In the genomic region with DNA sequence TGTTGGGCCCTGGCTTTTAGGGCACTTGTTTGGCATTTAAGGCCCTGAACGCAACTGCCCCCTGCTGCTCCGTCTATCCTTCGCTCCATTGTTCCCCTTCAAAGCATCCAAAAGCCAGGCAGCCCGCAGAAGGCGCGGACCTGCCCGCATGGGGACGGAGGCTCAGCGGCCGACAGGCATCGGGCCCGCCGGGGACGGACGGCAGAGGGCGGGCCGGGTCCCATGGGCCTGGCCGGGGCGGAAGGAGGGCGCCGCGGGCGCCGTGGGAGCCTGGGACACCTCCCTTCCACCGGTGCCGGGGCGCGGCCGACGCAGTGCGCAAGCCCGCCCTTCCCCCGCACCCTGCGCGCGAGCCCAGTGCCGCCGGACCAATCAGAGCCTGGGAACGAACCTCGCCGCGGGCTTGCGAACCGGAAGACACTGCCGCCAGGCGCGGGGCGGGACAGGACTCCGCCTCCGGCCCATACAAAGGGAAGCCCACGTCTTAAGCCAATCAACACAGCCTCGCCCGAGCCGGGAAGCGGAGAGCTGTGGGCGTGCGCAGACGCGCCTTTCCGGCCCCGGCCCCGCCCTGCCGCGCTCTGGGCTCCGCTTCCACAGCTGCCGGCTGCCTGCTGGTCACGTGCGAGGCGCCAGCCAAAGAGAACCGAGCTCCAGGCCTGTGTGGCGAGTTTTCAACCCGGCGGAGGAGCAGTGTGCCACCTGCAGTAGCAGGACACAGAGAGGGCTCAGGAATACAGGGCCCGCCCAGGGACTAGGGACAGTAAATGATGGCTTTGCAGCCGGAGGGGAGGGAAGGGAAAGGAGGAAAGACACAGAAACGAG, we compare ENCODE assay signal across 8 cellular contexts. TPM values are rescaled to one million over a fixed set of nuclear protein-coding genes. Genes with fewer than 3 reads are reported as not detected.
A peak's percentile ranks its signal among the peaks of the same experiment; 100 is the strongest.
DNase-seq lines count a peak whose midpoint lies in the region; ATAC-seq and TF ChIP-seq lines count a peak whose summit lies in the region.

No MANE protein-coding gene starts in this region.

- H3K27ac ChIP-seq in heart right ventricle (peak overlapping the region; percentile 94 to 99 (median 97)), upper lobe of left lung (peak overlapping the region; percentile 92 to 98 (median 95))

- POLR2A ChIA-PET in T-cell (lab: Charles Lee), result interaction anchor here in 1 of 2 donors (0.6 to 1.3 kb wide), 2 partner anchors 13 to 42 kb away, joined by 4 to 8 read pairs; no protein-coding TSS in a partner anchor

- peaks cover 6% of the 10 kb centered on the region for H3K36me3 Mint-ChIP-seq in T-cell

- H3K27me3 Mint-ChIP-seq in T-cell, result peaks cover 0 to 3% of the 10 kb centered on the region in 2 donors

- TF ChIP-seq CTCF in GM13977 (IDR thresholded peaks at IDR 0.05; ENCODE audit: extremely low read depth, insufficient read depth, missing control alignments), result peak; percentile 18
- TF ChIP-seq CTCF in heart right ventricle (IDR thresholded peaks at IDR 0.05), result peak in 7 of 9 donors; percentile 7 to 46 (median 22)
- peak in 4 of 6 experiments; percentile 8 to 43 (median 20) for TF ChIP-seq CTCF in upper lobe of left lung (IDR thresholded peaks at IDR 0.05)

- intact Hi-C loops in heart right ventricle (cut with DNase I) (loop anchor here in 4 of 10 donors (10.0 kb wide), 2 partner anchors 113 to 133 kb away; a partner anchor contains a TSS), posterior cingulate gyrus (cut with DNase I) (loop anchor here (1.0 to 2.0 kb wide), 2 partner anchors 43 to 164 kb away; a partner anchor contains a TSS)

- peaks cover 41 to 56% (median 51%) of the 10 kb centered on the region in 3 donors for H3K4me1 Mint-ChIP-seq in T-cell

- DNase-seq in GM13977 (ENCODE audit: low spot score) (peak; percentile 96), NCI-H146 (lab: John Stamatoyannopoulos, UW) (peak; percentile 98), T-cell (peak; percentile 86 to 96 (median 92)), amniotic epithelial cell (ENCODE audit: low read depth) (peak; percentile 96), heart right ventricle (peak; percentile 92 to 94), posterior cingulate gyrus (peak; percentile 89 to 99 (median 92)), upper lobe of left lung (peak; percentile 97 to 98)

- H3K27me3 ChIP-seq in heart right ventricle, result peaks cover 0 to 36% (median 0%) of the 10 kb centered on the region in 7 donors
- H3K27me3 ChIP-seq in upper lobe of left lung, result peaks cover 0 to 4% (median 0%) of the 10 kb centered on the region in 4 donors

- 0 to 1% methylated on average over 39 to 65 of the region's 76 CpGs for WGBS in heart right ventricle, 2 donors
- WGBS in upper lobe of left lung, 2 donors, result 0 to 14% methylated on average over 4 to 59 of the region's 76 CpGs

- peak in 2 of 4 donors; percentile 67 to 94 for TF ChIP-seq POLR2A in upper lobe of left lung (IDR thresholded peaks at IDR 0.05)

- H3K9me3 ChIP-seq in heart right ventricle (no peaks in the 10 kb centered on the region), upper lobe of left lung (no peaks in the 10 kb centered on the region)

- peak overlapping the region; percentile 98 to 99 for H3K27ac Mint-ChIP-seq in T-cell

- peak overlapping the region; percentile 85 to 95 (median 87) for H3K4me3 Mint-ChIP-seq in T-cell

- TF ChIP-seq EP300 in upper lobe of left lung (IDR thresholded peaks at IDR 0.05), result no peak

- CTCF ChIA-PET in T-cell (lab: Charles Lee), result interaction anchor here (0.8 to 1.3 kb wide), 9 partner anchors 17 to 196 kb away, joined by 3 to 6 read pairs (median 4); a partner anchor contains a TSS

- peak overlapping the region; percentile 44 to 71 (median 60) for H3K4me3 ChIP-seq in heart right ventricle
- peak overlapping the region; percentile 50 to 62 (median 56) for H3K4me3 ChIP-seq in upper lobe of left lung

- peaks cover 0 to 35% (median 0%) of the 10 kb centered on the region in 9 donors for H3K36me3 ChIP-seq in heart right ventricle
- peaks cover 0 to 33% (median 11%) of the 10 kb centered on the region in 4 donors for H3K36me3 ChIP-seq in upper lobe of left lung

- in situ Hi-C loops in GM13977 (cut with MboI; ENCODE audit: low pct_unique_long_range_greater_than_20kb, low sequenced_read_pairs, unreplicated experiment), result loop anchor here (25.0 kb wide), 1 partner anchor 966 kb away; no protein-coding TSS in a partner anchor

- peak; percentile 86 for ATAC-seq in HG02870 (IDR thresholded peaks at IDR 0.05; ENCODE audit: unreplicated experiment)
- ATAC-seq in T-cell (replicated peaks in 1 of 4), result peak; percentile 71 to 78 (median 74)
- ATAC-seq in heart right ventricle, result peak; percentile 90 to 95 (median 93)
- peak; percentile 95 for ATAC-seq in upper lobe of left lung (ENCODE audit: low FRiP score in 2 of 2)

- H3K4me1 ChIP-seq in heart right ventricle (peaks cover 0 to 65% (median 49%) of the 10 kb centered on the region in 9 donors), upper lobe of left lung (peaks cover 4 to 71% (median 38%) of the 10 kb centered on the region in 4 donors)

- no peaks in the 10 kb centered on the region for H3K9me3 Mint-ChIP-seq in T-cell

RNA-seq across cellular contexts. Expression of a gene that starts 2.1 kb away (rescaled TPM):
- 100 to 1,000 TPM; 420 to 485 (median 468) TPM for total RNA-seq in T-cell
- 10 to 100 TPM in 4 of 10 donors, 1 to 10 TPM in 6; 5.5 to 25.3 (median 8.2) TPM for total RNA-seq in heart right ventricle
- 10 to 100 TPM; 19.1 to 65.5 TPM for polyA plus RNA-seq in heart right ventricle
- 100 to 1,000 TPM in 2 of 6 donors, 10 to 100 TPM in 4; 33.4 to 353 (median 82.6) TPM for total RNA-seq in upper lobe of left lung

RNA-seq across cellular contexts. Expression of a gene that starts 6.7 kb away (rescaled TPM):
- total RNA-seq in T-cell (10 to 100 TPM; 53.3 to 98.2 (median 80.0) TPM), heart right ventricle (10 to 100 TPM; 46.9 to 88.9 (median 54.5) TPM), upper lobe of left lung (100 to 1,000 TPM in 2 of 6 donors, 10 to 100 TPM in 4; 30.7 to 116 (median 76.2) TPM)
- polyA plus RNA-seq in heart right ventricle, result 100 to 1,000 TPM; 151 to 228 TPM

RNA-seq across cellular contexts. Expression of a gene that starts 16.3 kb away (rescaled TPM):
- 10 to 100 TPM; 10.2 to 23.5 (median 19.5) TPM for total RNA-seq in T-cell
- 10 to 100 TPM in 4 of 10 donors, 1 to 10 TPM in 6; 7.0 to 17.0 (median 9.6) TPM for total RNA-seq in heart right ventricle
- polyA plus RNA-seq in heart right ventricle, result 10 to 100 TPM in 1 of 2 donors, 1 to 10 TPM in 1; 6.0 to 16.6 TPM
- 10 to 100 TPM; 32.8 to 81.7 (median 54.5) TPM for total RNA-seq in upper lobe of left lung

RNA-seq across cellular contexts. Expression of a gene that starts 23.7 kb away (rescaled TPM):
- total RNA-seq in T-cell (not detected), heart right ventricle (1 to 10 TPM; 1.4 to 4.9 (median 2.1) TPM), upper lobe of left lung (1 to 10 TPM in 3 of 6 donors, not detected in 3; 1.2 to 2.8 (median 1.4) TPM)
- polyA plus RNA-seq in heart right ventricle, result 1 to 10 TPM; 6.6 to 8.9 TPM

RNA-seq across cellular contexts. Expression of a gene that starts 42.2 kb away (rescaled TPM):
- 1 to 10 TPM; 1.4 to 6.0 (median 4.0) TPM for total RNA-seq in T-cell
- 1 to 10 TPM; 1.1 to 5.6 (median 2.8) TPM for total RNA-seq in heart right ventricle
- 1 to 10 TPM; 2.4 to 2.6 TPM for polyA plus RNA-seq in heart right ventricle
- 10 to 100 TPM in 1 of 6 donors, 1 to 10 TPM in 2, under 1 TPM in 2, not detected in 1; 0.52 to 10.0 (median 1.1) TPM for total RNA-seq in upper lobe of left lung

Comparison
In these comparisons a context has a peak if more than half of its experiments do, and no peak if none do; other contexts are left out.
1. Peak in every context shown above with its lines: DNase-seq, ATAC-seq, H3K4me3 ChIP-seq and H3K27ac ChIP-seq.